In genomic region chr7:141045842-141046630, GRCh38 we compare ENCODE assay signal across 15 cellular contexts. TPM values are rescaled to one million over a fixed set of nuclear protein-coding genes. Genes with fewer than 3 reads are reported as not detected.
DNase-seq lines count a peak whose midpoint lies in the region; ATAC-seq, FAIRE-seq and TF ChIP-seq lines count a peak whose summit lies in the region.
"Had no signal": no experiment of that assay in that cellular context is flagged by ENCODE, and none has a peak within 500 bp of the region (broad histone marks: within the 10 kb centered on the region; RNA-seq: fewer than 3 reads in every experiment).

No MANE protein-coding gene starts in this region.

- H4K20me1 ChIP-seq in HepG2 (ENCODE audit: insufficient read depth, low read length), result no peaks in the 10 kb centered on the region
- H4K20me1 ChIP-seq: BLaER1 had no signal

- H3K4me2 ChIP-seq in HepG2 (ENCODE audit: low read depth, low read length), result no peak overlapping the region
- H3K4me2 ChIP-seq: BLaER1 had no signal

- no TSS peak for BruUV-seq in HepG2 (replicated peaks; lab: Mats Ljungman, UMichigan)

- no peaks in the 10 kb centered on the region for H3K9me3 Mint-ChIP-seq in activated naive CD4-positive, alpha-beta T cell treated with anti-CD3 and anti-CD28 coated beads for 36 hours
- H3K9me3 Mint-ChIP-seq in activated T-cell treated with anti-CD3 and anti-CD28 coated beads, Interleukin-2, amount 50 U/mL, for 72 hours, result no peaks in the 10 kb centered on the region
- H3K9me3 Mint-ChIP-seq: activated CD4-positive, alpha-beta memory T cell treated with anti-CD3 and anti-CD28 coated beads for 36 hours; activated T-helper 1 cell treated with anti-CD3 and anti-CD28 coated beads, Interleukin-12 subunit alpha, Interleukin-12 subunit beta, Interleukin-2, Interleukin-4 antibody, amounts not matched to agents 30 ng/mL and 10 ng/mL and 1 ng/mL, durations not matched to agents 14 hours and 24 hours and 36 hours had no signal

- TF ChIP-seq CTCF in astrocyte of the spinal cord (IDR thresholded peaks at IDR 0.05; ENCODE audit: low read depth, low read length), result no peak
- no peak for TF ChIP-seq CTCF in HepG2 (CRISPR knock-in tag; IDR thresholded peaks at IDR 0.05)

- no peak for TF ChIP-seq RAD21 in HepG2 (CRISPR knock-in tag; IDR thresholded peaks at IDR 0.05)

- H3K9ac ChIP-seq in HepG2 (ENCODE audit: insufficient read depth, low read depth, low read length), result no peak overlapping the region
- H3K9ac ChIP-seq: BLaER1 had no signal

- H3K4me3 ChIP-seq in astrocyte of the spinal cord (ENCODE audit: low read depth, low read length) (no peak overlapping the region), HepG2 (replicated peaks in 1 of 3; ENCODE audit: insufficient read depth in 1 of 3, low read depth in 2 of 3, low read length in 3 of 3) (no peak overlapping the region)
- H3K4me3 ChIP-seq: BLaER1, right lobe of liver had no signal

- no peaks in the 10 kb centered on the region for H3K36me3 Mint-ChIP-seq in activated naive CD4-positive, alpha-beta T cell treated with anti-CD3 and anti-CD28 coated beads for 36 hours (ENCODE audit: low read depth)
- H3K36me3 Mint-ChIP-seq in activated T-cell treated with anti-CD3 and anti-CD28 coated beads, Interleukin-2, amount 50 U/mL, for 72 hours (ENCODE audit: insufficient read depth in 2 of 2), result no peaks in the 10 kb centered on the region
- H3K36me3 Mint-ChIP-seq: activated CD4-positive, alpha-beta memory T cell treated with anti-CD3 and anti-CD28 coated beads for 36 hours; mesothelial cell of epicardium had no signal

- peaks cover 4% of the 10 kb centered on the region for H3K27me3 Mint-ChIP-seq in activated naive CD4-positive, alpha-beta T cell treated with anti-CD3 and anti-CD28 coated beads for 36 hours (ENCODE audit: low read depth)
- peaks cover 15% of the 10 kb centered on the region for H3K27me3 Mint-ChIP-seq in activated T-cell treated with anti-CD3 and anti-CD28 coated beads, Interleukin-2, amount 50 U/mL, for 72 hours (ENCODE audit: low read depth)

- POLR2A ChIA-PET in HepG2 (lab: Yijun Ruan, JAX), result no interaction called here

- H3K9me3 ChIP-seq in HepG2 (ENCODE audit: low read length), result no peaks in the 10 kb centered on the region
- H3K9me3 ChIP-seq: BLaER1, right lobe of liver had no signal

- no peak overlapping the region for H2AFZ ChIP-seq in HepG2 (ENCODE audit: low read length)

- no peaks in the 10 kb centered on the region for H3K4me1 Mint-ChIP-seq in activated naive CD4-positive, alpha-beta T cell treated with anti-CD3 and anti-CD28 coated beads for 36 hours (ENCODE audit: low read depth)
- H3K4me1 Mint-ChIP-seq in activated T-cell treated with anti-CD3 and anti-CD28 coated beads, Interleukin-2, amount 50 U/mL, for 72 hours (ENCODE audit: low read depth), result no peaks in the 10 kb centered on the region
- H3K4me1 Mint-ChIP-seq: mesothelial cell of epicardium had no signal

- TF ChIP-seq EP300 in HepG2 (IDR thresholded peaks at IDR 0.05; ENCODE audit: low read depth in 2 of 2, low read length in 2 of 2) (no peak), HepG2 (CRISPR knock-in tag; IDR thresholded peaks at IDR 0.05; ENCODE audit: borderline replicate concordance) (no peak)

- TF ChIP-seq POLR2A in H54 (IDR thresholded peaks at IDR 0.05; ENCODE audit: low read depth, low read length), result no peak
- no peak for TF ChIP-seq POLR2A in HepG2 (IDR thresholded peaks at IDR 0.05; ENCODE audit: insufficient read depth in 1 of 2, low read depth in 2 of 2, low read length in 2 of 2)

- no peak overlapping the region for H3K27ac ChIP-seq in HepG2 (ENCODE audit: extremely low read length, insufficient read depth, low read length)
- H3K27ac ChIP-seq: BLaER1, right lobe of liver had no signal

- no peak for ATAC-seq in activated T-cell treated with anti-CD3 and anti-CD28 coated beads, Interleukin-2, amount 50 U/mL, for 72 hours (replicated peaks in 1 of 2)
- no peak for ATAC-seq in HepG2

- WGBS in HepG2 (ENCODE audit: low lambda C conversion rate), result 51% methylated on average over 7 of the region's 7 CpGs

- no peak overlapping the region for H3K4me3 Mint-ChIP-seq in activated naive CD4-positive, alpha-beta T cell treated with anti-CD3 and anti-CD28 coated beads for 36 hours
- no peak overlapping the region for H3K4me3 Mint-ChIP-seq in activated T-cell treated with anti-CD3 and anti-CD28 coated beads, Interleukin-2, amount 50 U/mL, for 72 hours
- H3K4me3 Mint-ChIP-seq: activated CD4-positive, alpha-beta memory T cell treated with anti-CD3 and anti-CD28 coated beads for 36 hours; activated T-helper 1 cell treated with anti-CD3 and anti-CD28 coated beads, Interleukin-12 subunit alpha, Interleukin-12 subunit beta, Interleukin-2, Interleukin-4 antibody, amounts not matched to agents 30 ng/mL and 10 ng/mL and 1 ng/mL, durations not matched to agents 14 hours and 24 hours and 36 hours; mesothelial cell of epicardium had no signal

- in situ Hi-C loops in astrocyte of the spinal cord (cut with HindIII; ENCODE audit: low sequenced_read_pairs) (no loop called here), HepG2 (cut with HindIII; ENCODE audit: extremely low pct_ligation_motif_present, low pct_unique_long_range_greater_than_20kb) (no loop called here)

- no peak overlapping the region for H3K27ac Mint-ChIP-seq in activated naive CD4-positive, alpha-beta T cell treated with anti-CD3 and anti-CD28 coated beads for 36 hours
- no peak overlapping the region for H3K27ac Mint-ChIP-seq in activated T-cell treated with anti-CD3 and anti-CD28 coated beads, Interleukin-2, amount 50 U/mL, for 72 hours
- H3K27ac Mint-ChIP-seq: activated CD4-positive, alpha-beta memory T cell treated with anti-CD3 and anti-CD28 coated beads for 36 hours; activated T-helper 1 cell treated with anti-CD3 and anti-CD28 coated beads, Interleukin-12 subunit alpha, Interleukin-12 subunit beta, Interleukin-2, Interleukin-4 antibody, amounts not matched to agents 30 ng/mL and 10 ng/mL and 1 ng/mL, durations not matched to agents 14 hours and 24 hours and 36 hours; mesothelial cell of epicardium had no signal

- DNase-seq in AG08395 (ENCODE audit: low spot score) (peak; percentile 36), H54 (ENCODE audit: insufficient read length, low spot score) (peak; percentile 42), astrocyte of the spinal cord (ENCODE audit: low read depth, low spot score) (peak; percentile 31), kidney glomerular epithelial cell (lab: John Stamatoyannopoulos, UW) (peak; percentile 96), NCI-H1105 treated with DMSO at 0.1 percent for 48 hours (lab: John Stamatoyannopoulos, UW) (no peak), HepG2 (ENCODE audit: low spot score) (no peak)
- no peak for DNase-seq in activated naive CD4-positive, alpha-beta T cell treated with anti-CD3 and anti-CD28 coated beads for 36 hours
- no peak for DNase-seq in activated T-cell treated with anti-CD3 and anti-CD28 coated beads, Interleukin-2, amount 50 U/mL, for 72 hours
- DNase-seq: activated CD4-positive, alpha-beta memory T cell treated with anti-CD3 and anti-CD28 coated beads for 36 hours; NCI-H1092; NCI-H748 treated with DMSO at 0.1 percent for 48 hours; right lobe of liver had no signal

- H3K4me1 ChIP-seq in HepG2 (ENCODE audit: insufficient read depth, low read length), result peaks cover 22% of the 10 kb centered on the region
- H3K4me1 ChIP-seq: BLaER1 had no signal

- CTCF ChIA-PET in activated naive CD4-positive, alpha-beta T cell treated with anti-CD3 and anti-CD28 coated beads for 36 hours (lab: Charles Lee), result no interaction called here
- CTCF ChIA-PET in HepG2 (lab: Yijun Ruan, JAX; ENCODE audit: low intra/inter-chr PET ratio, low total read pairs), result no interaction called here

- FAIRE-seq in H54 (lab: Jason Lieb, UNC) (peak; percentile 92), HepG2 (lab: Jason Lieb, UNC) (no peak)

- H3K79me2 ChIP-seq in HepG2 (ENCODE audit: insufficient read depth, low read length), result no peaks in the 10 kb centered on the region

- no peaks in the 10 kb centered on the region for H3K27me3 ChIP-seq in HepG2 (ENCODE audit: control insufficient read depth in 1 of 2, insufficient read depth in 2 of 2, low read length in 2 of 2)
- H3K27me3 ChIP-seq: BLaER1, right lobe of liver had no signal

- H3K36me3 ChIP-seq in HepG2 (replicated peaks in 1 of 2; ENCODE audit: control insufficient read depth in 1 of 2, insufficient read depth in 2 of 2, low read length in 2 of 2), result no peaks in the 10 kb centered on the region
- H3K36me3 ChIP-seq: BLaER1, right lobe of liver had no signal

- intact Hi-C loops in activated naive CD4-positive, alpha-beta T cell treated with anti-CD3 and anti-CD28 coated beads for 36 hours (cut with micrococcal nuclease), result no loop called here
- intact Hi-C loops in HepG2 (cut with micrococcal nuclease; ENCODE audit: unreplicated experiment), result no loop called here

RNA-seq across cellular contexts. Expression of gene TMEM178B, which starts 27.8 kb away (rescaled TPM):
- under 1 TPM; 0.05 TPM for total RNA-seq in activated naive CD4-positive, alpha-beta T cell treated with anti-CD3 and anti-CD28 coated beads for 36 hours
- total RNA-seq in activated T-cell treated with anti-CD3 and anti-CD28 coated beads, Interleukin-2, amount 50 U/mL, for 72 hours, result 1 to 10 TPM; 1.0 to 1.4 TPM
- total RNA-seq in HepG2 (2016; rRNA removed; fragmentation: Illumina TruSeq; extraction: Trizol), result 0.02 TPM in 1 of 2 replicates, not detected in the other
- total RNA-seq in HepG2 (2016; cell fraction: cytosol; rRNA removed; fragmentation: Illumina TruSeq; extraction: Trizol; ENCODE audit: low read depth), result not detected in 2 replicates
- not detected in 2 replicates for total RNA-seq in HepG2 (2016; cell fraction: insoluble cytoplasmic fraction; rRNA removed; fragmentation: Illumina TruSeq; extraction: Trizol)
- not detected in 2 replicates for total RNA-seq in HepG2 (2016; cell fraction: membrane; rRNA removed; fragmentation: Illumina TruSeq; extraction: Trizol)
- total RNA-seq in HepG2 (2016; cell fraction: nucleus; rRNA removed; fragmentation: Illumina TruSeq; extraction: Trizol), result not detected in 2 replicates
- 0.01 TPM in 2 replicates for polyA plus RNA-seq in HepG2 (2011; rRNA removed)
- 0.01 TPM in 1 of 2 replicates, not detected in the other for polyA plus RNA-seq in HepG2 (2011; cell fraction: cytosol; rRNA removed)
- polyA plus RNA-seq in HepG2 (2011; cell fraction: nucleus; rRNA removed), result 0.02 and 0.03 TPM in 2 replicates
- polyA plus RNA-seq in HepG2 (2012), result 0.01 TPM in 1 of 2 replicates, not detected in the other
- not detected in 2 replicates for polyA plus RNA-seq in HepG2 (2016; cell fraction: cytosol; fragmentation: Illumina TruSeq; extraction: Trizol; ENCODE audit: low read depth)
- polyA plus RNA-seq in HepG2 (2016; cell fraction: insoluble cytoplasmic fraction; fragmentation: Illumina TruSeq; extraction: Trizol; ENCODE audit: low read depth), result not detected in 2 replicates
- not detected in 2 replicates for polyA plus RNA-seq in HepG2 (2016; cell fraction: membrane; fragmentation: Illumina TruSeq; extraction: Trizol; ENCODE audit: low read depth)
- polyA plus RNA-seq in HepG2 (2016; cell fraction: nucleus; fragmentation: Illumina TruSeq; extraction: Trizol; ENCODE audit: insufficient read depth, low read depth), result not detected in 2 replicates
- polyA minus RNA-seq in HepG2 (2011; rRNA and poly(A)+ RNA removed; ENCODE audit: low replicate concordance), result 0.02 and 0.06 TPM in 2 replicates
- not detected in 2 replicates for polyA minus RNA-seq in HepG2 (2011; cell fraction: cytosol; rRNA and poly(A)+ RNA removed)
- polyA minus RNA-seq in HepG2 (2011; cell fraction: nucleus; rRNA and poly(A)+ RNA removed), result under 0.01 and 0.12 TPM in 2 replicates

RNA-seq across cellular contexts. Expression of gene MRPS33, which starts 31.3 kb away (rescaled TPM):
- 100 to 1,000 TPM; 116 to 120 TPM for total RNA-seq in activated naive CD4-positive, alpha-beta T cell treated with anti-CD3 and anti-CD28 coated beads for 36 hours
- 10 to 100 TPM; 87.6 to 96.0 TPM for total RNA-seq in activated T-cell treated with anti-CD3 and anti-CD28 coated beads, Interleukin-2, amount 50 U/mL, for 72 hours
- 91.0 and 120 TPM in 2 replicates for total RNA-seq in HepG2 (2016; rRNA removed; fragmentation: Illumina TruSeq; extraction: Trizol)
- 60.7 and 64.6 TPM in 2 replicates for total RNA-seq in HepG2 (2016; cell fraction: cytosol; rRNA removed; fragmentation: Illumina TruSeq; extraction: Trizol; ENCODE audit: low read depth)
- 100 and 135 TPM in 2 replicates for total RNA-seq in HepG2 (2016; cell fraction: insoluble cytoplasmic fraction; rRNA removed; fragmentation: Illumina TruSeq; extraction: Trizol)
- 79.6 and 82.5 TPM in 2 replicates for total RNA-seq in HepG2 (2016; cell fraction: membrane; rRNA removed; fragmentation: Illumina TruSeq; extraction: Trizol)
- 33.2 and 36.3 TPM in 2 replicates for total RNA-seq in HepG2 (2016; cell fraction: nucleus; rRNA removed; fragmentation: Illumina TruSeq; extraction: Trizol)
- 38.3 and 50.9 TPM in 2 replicates for polyA plus RNA-seq in HepG2 (2011; rRNA removed)
- 17.9 and 20.1 TPM in 2 replicates for polyA plus RNA-seq in HepG2 (2011; cell fraction: cytosol; rRNA removed)
- polyA plus RNA-seq in HepG2 (2011; cell fraction: nucleus; rRNA removed), result 5.7 and 6.9 TPM in 2 replicates
- 78.8 and 104 TPM in 2 replicates for polyA plus RNA-seq in HepG2 (2012)
- 77.6 and 83.1 TPM in 2 replicates for polyA plus RNA-seq in HepG2 (2016; cell fraction: cytosol; fragmentation: Illumina TruSeq; extraction: Trizol; ENCODE audit: low read depth)
- 127 and 141 TPM in 2 replicates for polyA plus RNA-seq in HepG2 (2016; cell fraction: insoluble cytoplasmic fraction; fragmentation: Illumina TruSeq; extraction: Trizol; ENCODE audit: low read depth)
- 82.8 and 92.8 TPM in 2 replicates for polyA plus RNA-seq in HepG2 (2016; cell fraction: membrane; fragmentation: Illumina TruSeq; extraction: Trizol; ENCODE audit: low read depth)
- polyA plus RNA-seq in HepG2 (2016; cell fraction: nucleus; fragmentation: Illumina TruSeq; extraction: Trizol; ENCODE audit: insufficient read depth, low read depth), result 56.1 and 57.3 TPM in 2 replicates
- polyA minus RNA-seq in HepG2 (2011; rRNA and poly(A)+ RNA removed; ENCODE audit: low replicate concordance), result 10.4 and 14.1 TPM in 2 replicates
- 12.2 and 13.7 TPM in 2 replicates for polyA minus RNA-seq in HepG2 (2011; cell fraction: cytosol; rRNA and poly(A)+ RNA removed)
- 4.6 and 13.4 TPM in 2 replicates for polyA minus RNA-seq in HepG2 (2011; cell fraction: nucleus; rRNA and poly(A)+ RNA removed)

Comparison
In these comparisons a context has a peak if more than half of its experiments do, and no peak if none do; other contexts are left out.
1. DNase-seq: peak in AG08395 (single experiment), H54 (single experiment), astrocyte of the spinal cord (single experiment) and kidney glomerular epithelial cell (single experiment); none in NCI-H1105 treated with DMSO at 0.1 percent for 48 hours (single experiment), activated naive CD4-positive, alpha-beta T cell treated with anti-CD3 and anti-CD28 coated beads for 36 hours (single experiment), activated T-cell treated with anti-CD3 and anti-CD28 coated beads, Interleukin-2, amount 50 U/mL, for 72 hours (0 of 2) and HepG2 (single experiment).